In genomic region chr19:42204684-42205083, GRCh38 we compare ENCODE assay signal across 21 cellular contexts. TPM values are rescaled to one million over a fixed set of nuclear protein-coding genes. Genes with fewer than 3 reads are reported as not detected.
DNase-seq lines count a peak whose midpoint lies in the region; ATAC-seq and TF ChIP-seq lines count a peak whose summit lies in the region.
"Had no signal": no experiment of that assay in that cellular context is flagged by ENCODE, and none has a peak within 500 bp of the region (broad histone marks: within the 10 kb centered on the region; RNA-seq: fewer than 3 reads in every experiment).

No MANE protein-coding gene starts in this region.

- DNase-seq in activated T-cell treated with anti-CD3 and anti-CD28 coated beads, Interleukin-2, amount 50 U/mL, for 24 hours = no peak
- no peak for DNase-seq in activated T-cell treated with anti-CD3 and anti-CD28 coated beads, Interleukin-2, amount 50 U/mL, for 4 hours
- DNase-seq in T-cell (no peak), endothelial cell (ENCODE audit: low spot score) (no peak), osteoblast (ENCODE audit: insufficient read length, low spot score, missing footprints) (peak; percentile 49), GM19238 (ENCODE audit: insufficient read length, low spot score) (no peak), NCI-H1105 treated with DMSO at 0.1 percent for 48 hours (lab: John Stamatoyannopoulos, UW) (no peak), MM.1S (no peak)
- DNase-seq: ACHN; activated CD4-positive, alpha-beta T cell treated with anti-CD3 and anti-CD28 coated beads, Interleukin-2, amount 50 U/mL, for 48 hours; CD8-positive, alpha-beta T cell; DMS79; left ventricle myocardium superior; NCI-H2081; NCI-H510A treated with DMSO at 0.1 percent for 48 hours; occipital lobe; retina; uterus had no signal

- H3K36me3 ChIP-seq in osteoblast (ENCODE audit: insufficient read depth, low read length) = peaks cover 38% of the 10 kb centered on the region
- H3K36me3 ChIP-seq in MM.1S (replicated peaks; ENCODE audit: insufficient read depth, low read length) = peaks cover 14% of the 10 kb centered on the region; the same call in 1 of the 2 replicates
- H3K36me3 ChIP-seq: uterus had no signal

- H3K9me3 Mint-ChIP-seq in activated T-cell treated with anti-CD3 and anti-CD28 coated beads, Interleukin-2, amount 50 U/mL, for 24 hours = no peaks in the 10 kb centered on the region
- no peaks in the 10 kb centered on the region for H3K9me3 Mint-ChIP-seq in activated T-cell treated with anti-CD3 and anti-CD28 coated beads, Interleukin-2, amount 50 U/mL, for 4 hours
- no peaks in the 10 kb centered on the region for H3K9me3 Mint-ChIP-seq in T-cell
- H3K9me3 Mint-ChIP-seq in endothelial cell (ENCODE audit: unreplicated experiment) = no peaks in the 10 kb centered on the region
- H3K9me3 Mint-ChIP-seq: CD8-positive, alpha-beta T cell; central memory CD8-positive, alpha-beta T cell had no signal

- H3K9me2 ChIP-seq in MM.1S (replicated peaks; ENCODE audit: insufficient read depth, low read length) = no peaks in the 10 kb centered on the region

- no peak overlapping the region for H3K4me3 Mint-ChIP-seq in activated T-cell treated with anti-CD3 and anti-CD28 coated beads, Interleukin-2, amount 50 U/mL, for 24 hours
- no peak overlapping the region for H3K4me3 Mint-ChIP-seq in activated T-cell treated with anti-CD3 and anti-CD28 coated beads, Interleukin-2, amount 50 U/mL, for 4 hours
- H3K4me3 Mint-ChIP-seq in T-cell (peak overlapping the region in 1 of 3 donors; percentile 32), endothelial cell (ENCODE audit: unreplicated experiment) (no peak overlapping the region)
- H3K4me3 Mint-ChIP-seq: CD8-positive, alpha-beta T cell had no signal

- H3K4me3 ChIP-seq in osteoblast (ENCODE audit: insufficient read depth, low read length) (no peak overlapping the region), MM.1S (ENCODE audit: low read length) (no peak overlapping the region)
- H3K4me3 ChIP-seq: ascending aorta, uterus had no signal

- H3K9me3 ChIP-seq in osteoblast (ENCODE audit: low read depth, low read length) (no peaks in the 10 kb centered on the region), MM.1S (replicated peaks; ENCODE audit: insufficient read depth, low read length) (no peaks in the 10 kb centered on the region)
- H3K9me3 ChIP-seq: ascending aorta, uterus had no signal

- H3K27ac ChIP-seq in osteoblast (ENCODE audit: low read depth, low read length) (no peak overlapping the region), MM.1S (ENCODE audit: low read length) (no peak overlapping the region)
- H3K27ac ChIP-seq: ascending aorta, KMS-11, uterus had no signal

- H3K79me2 ChIP-seq in osteoblast (ENCODE audit: insufficient read depth, low read length) (peaks cover 59% of the 10 kb centered on the region), MM.1S (ENCODE audit: low read length) (peaks cover 98% of the 10 kb centered on the region)

- peaks cover 86% of the 10 kb centered on the region for H3K4me1 Mint-ChIP-seq in activated T-cell treated with anti-CD3 and anti-CD28 coated beads, Interleukin-2, amount 50 U/mL, for 24 hours (ENCODE audit: low read depth)
- H3K4me1 Mint-ChIP-seq in activated T-cell treated with anti-CD3 and anti-CD28 coated beads, Interleukin-2, amount 50 U/mL, for 4 hours (ENCODE audit: low read depth) = peaks cover 88% of the 10 kb centered on the region
- H3K4me1 Mint-ChIP-seq in T-cell (peaks cover 87 to 93% (median 89%) of the 10 kb centered on the region in 3 donors), endothelial cell (ENCODE audit: unreplicated experiment) (peaks cover 16% of the 10 kb centered on the region)

- no peak for TF ChIP-seq CTCF in endothelial cell (IDR thresholded peaks at IDR 0.05; ENCODE audit: unreplicated experiment)
- TF ChIP-seq CTCF in osteoblast (IDR thresholded peaks at IDR 0.05; ENCODE audit: extremely low read depth, low read depth, low read length) = no peak
- TF ChIP-seq CTCF in MM.1S (IDR thresholded peaks at IDR 0.05; ENCODE audit: low read length) = no peak

- no peak overlapping the region for H2AFZ ChIP-seq in osteoblast (ENCODE audit: low read length)
- H2AFZ ChIP-seq in MM.1S (ENCODE audit: low read length) = no peak overlapping the region

- H3K27me3 ChIP-seq in osteoblast (ENCODE audit: insufficient read depth, low read length) (no peaks in the 10 kb centered on the region), MM.1S (replicated peaks; ENCODE audit: insufficient read depth, low read length) (no peaks in the 10 kb centered on the region)
- H3K27me3 ChIP-seq: ascending aorta, uterus had no signal

- H3K36me3 Mint-ChIP-seq in activated T-cell treated with anti-CD3 and anti-CD28 coated beads, Interleukin-2, amount 50 U/mL, for 24 hours (ENCODE audit: low read depth) = peaks cover 94% of the 10 kb centered on the region
- peaks cover 51% of the 10 kb centered on the region for H3K36me3 Mint-ChIP-seq in activated T-cell treated with anti-CD3 and anti-CD28 coated beads, Interleukin-2, amount 50 U/mL, for 4 hours (ENCODE audit: insufficient read depth)
- H3K36me3 Mint-ChIP-seq in T-cell (peaks cover 57% of the 10 kb centered on the region), endothelial cell (ENCODE audit: low read depth, unreplicated experiment) (peaks cover 68% of the 10 kb centered on the region)

- peaks cover 30% of the 10 kb centered on the region for H3F3A ChIP-seq in MM.1S (ENCODE audit: insufficient read depth, low read length)

- H3K4me1 ChIP-seq in osteoblast (ENCODE audit: insufficient read depth, low read length) (peaks cover 28% of the 10 kb centered on the region), MM.1S (ENCODE audit: low read length) (peaks cover 44% of the 10 kb centered on the region)
- H3K4me1 ChIP-seq: ascending aorta, uterus had no signal

- H3K9ac ChIP-seq in MM.1S (ENCODE audit: low read length) = no peak overlapping the region
- H3K9ac ChIP-seq: KMS-11 had no signal

- H4K20me1 ChIP-seq in osteoblast (ENCODE audit: insufficient read depth, low read length) (peaks cover 28% of the 10 kb centered on the region), MM.1S (ENCODE audit: insufficient read depth, low read length) (0 out of 2 replicates have a peak, but pooled peaks cover 2% of the 10 kb centered on the region)

- H3K4me2 ChIP-seq in osteoblast (ENCODE audit: insufficient read depth, low read length) = no peak overlapping the region
- H3K4me2 ChIP-seq in MM.1S (ENCODE audit: low read depth, low read length) = no peak overlapping the region
- H3K4me2 ChIP-seq: KMS-11 had no signal

- H3K27me3 Mint-ChIP-seq in activated T-cell treated with anti-CD3 and anti-CD28 coated beads, Interleukin-2, amount 50 U/mL, for 24 hours = no peaks in the 10 kb centered on the region
- no peaks in the 10 kb centered on the region for H3K27me3 Mint-ChIP-seq in activated T-cell treated with anti-CD3 and anti-CD28 coated beads, Interleukin-2, amount 50 U/mL, for 4 hours (ENCODE audit: low read depth)
- no peaks in the 10 kb centered on the region for H3K27me3 Mint-ChIP-seq in T-cell
- H3K27me3 Mint-ChIP-seq in endothelial cell (ENCODE audit: unreplicated experiment) = peaks cover 9% of the 10 kb centered on the region
- H3K27me3 Mint-ChIP-seq: central memory CD8-positive, alpha-beta T cell had no signal

- no peak for ATAC-seq in activated T-cell treated with anti-CD3 and anti-CD28 coated beads, Interleukin-2, amount 50 U/mL, for 4 hours
- ATAC-seq in T-cell (replicated peaks in 1 of 4) = no peak
- ATAC-seq: CD8-positive, alpha-beta T cell; left ventricle myocardium superior had no signal

- H3K27ac Mint-ChIP-seq in activated T-cell treated with anti-CD3 and anti-CD28 coated beads, Interleukin-2, amount 50 U/mL, for 24 hours = peak overlapping the region; percentile 96
- H3K27ac Mint-ChIP-seq in T-cell (peak overlapping the region; percentile 41 to 65), endothelial cell (ENCODE audit: unreplicated experiment) (peak overlapping the region; percentile 2)

- CTCF ChIA-PET in T-cell (lab: Charles Lee) = interaction anchor here in 1 of 2 donors (1.2 kb wide), 1 partner anchor 16 kb away, joined by 3 read pairs; no protein-coding TSS in a partner anchor

- POLR2A ChIA-PET in T-cell (lab: Charles Lee) = no interaction called here

RNA-seq across cellular contexts. Expression of gene DEDD2, which starts 12.8 kb away (rescaled TPM):
- total RNA-seq in activated T-cell treated with anti-CD3 and anti-CD28 coated beads, Interleukin-2, amount 50 U/mL, for 4 hours = 10 to 100 TPM; 25.2 to 29.1 (median 28.1) TPM
- total RNA-seq in T-cell = 10 to 100 TPM; 67.6 to 82.8 (median 71.0) TPM
- 27.1 TPM for total RNA-seq in endothelial cell (ENCODE audit: unreplicated experiment)
- 19.9 and 26.2 TPM in 2 replicates for total RNA-seq in osteoblast

RNA-seq across cellular contexts. Expression of gene ZNF526, which starts 15.4 kb away (rescaled TPM):
- total RNA-seq in activated T-cell treated with anti-CD3 and anti-CD28 coated beads, Interleukin-2, amount 50 U/mL, for 4 hours = 10 to 100 TPM; 17.2 to 19.4 (median 18.7) TPM
- total RNA-seq in T-cell (10 to 100 TPM in 3 of 5 donors, 1 to 10 TPM in 2; 8.0 to 25.1 (median 23.1) TPM), endothelial cell (ENCODE audit: unreplicated experiment) (13.9 TPM), osteoblast (11.5 and 11.9 TPM in 2 replicates)

RNA-seq across cellular contexts. Expression of gene GSK3A, which starts 37.7 kb away (rescaled TPM):
- 10 to 100 TPM; 51.9 to 56.4 (median 55.2) TPM for total RNA-seq in activated T-cell treated with anti-CD3 and anti-CD28 coated beads, Interleukin-2, amount 50 U/mL, for 4 hours
- 10 to 100 TPM; 21.4 to 45.8 (median 38.1) TPM for total RNA-seq in T-cell
- 54.4 TPM for total RNA-seq in endothelial cell (ENCODE audit: unreplicated experiment)
- 16.2 and 18.1 TPM in 2 replicates for total RNA-seq in osteoblast

RNA-seq across cellular contexts. Expression of gene ERF, which starts 50.2 kb away (rescaled TPM):
- 10 to 100 TPM; 86.2 to 95.4 (median 89.1) TPM for total RNA-seq in activated T-cell treated with anti-CD3 and anti-CD28 coated beads, Interleukin-2, amount 50 U/mL, for 4 hours
- 10 to 100 TPM; 35.9 to 97.3 (median 44.6) TPM for total RNA-seq in T-cell
- total RNA-seq in endothelial cell (ENCODE audit: unreplicated experiment) = 109 TPM
- total RNA-seq in osteoblast = 31.8 and 44.8 TPM in 2 replicates

Comparison
In these comparisons a context has a peak if more than half of its experiments do, and no peak if none do; other contexts are left out.
1. H3K27ac Mint-ChIP-seq: peak in every context shown above with its lines; median percentile 96 in activated T-cell treated with anti-CD3 and anti-CD28 coated beads, Interleukin-2, amount 50 U/mL, for 24 hours; 53 in T-cell; 2 in endothelial cell.